In the genomic region with DNA sequence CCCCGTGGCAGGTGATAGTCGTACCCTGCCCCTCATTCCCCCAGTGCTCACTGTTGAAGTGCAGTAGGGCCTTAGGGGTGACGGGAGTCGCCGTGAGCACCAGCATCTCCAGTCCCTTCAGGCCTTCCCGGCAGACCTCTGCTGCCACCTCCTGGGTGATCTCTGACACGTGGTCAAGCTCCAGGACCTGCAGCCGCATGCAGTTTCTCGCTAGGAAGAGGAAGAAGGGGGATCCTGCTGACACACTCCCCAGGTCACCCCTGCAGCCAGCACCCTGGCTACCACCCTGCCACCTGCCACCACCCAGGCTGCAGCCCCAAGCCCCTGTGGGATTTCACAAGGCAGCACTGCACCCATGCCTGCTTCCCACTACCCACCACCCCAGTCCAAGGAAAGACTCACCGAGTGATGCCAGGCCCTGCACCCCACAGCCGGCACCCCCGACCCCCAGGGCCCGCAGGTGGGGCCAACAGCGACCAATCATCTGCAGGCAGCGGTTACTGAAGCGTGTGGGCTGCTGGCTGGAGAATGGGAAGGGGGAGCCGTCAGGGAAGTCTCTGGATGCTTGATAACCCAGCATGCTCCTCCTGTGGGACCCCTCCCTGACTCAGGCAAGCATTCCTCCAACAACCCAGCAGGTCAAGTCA, we compare ENCODE assay signal across 8 cellular contexts.
DNase-seq lines count a peak whose midpoint lies in the region; ATAC-seq, FAIRE-seq and TF ChIP-seq lines count a peak whose summit lies in the region.

No MANE protein-coding gene starts in this region.

- ATAC-seq in HG03108 (IDR thresholded peaks at IDR 0.05; ENCODE audit: unreplicated experiment): no peak
- no peak for ATAC-seq in GM19324 (IDR thresholded peaks at IDR 0.05; ENCODE audit: low FRiP score, unreplicated experiment)
- no peak for ATAC-seq in HG03342 (IDR thresholded peaks at IDR 0.05; ENCODE audit: unreplicated experiment)

- peak; percentile 8 to 36 for DNase-seq in AML-193 (lab: John Stamatoyannopoulos, UW)
- peak; percentile 61 to 69 for DNase-seq in HL-60 (ENCODE audit: low read depth in 1 of 2, low spot score in 1 of 2)
- peak; percentile 41 for DNase-seq in amniotic epithelial cell (ENCODE audit: low read depth)
- peak; percentile 88 for DNase-seq in iPS-NIHi7 (ENCODE audit: extremely low spot score)
- DNase-seq in GM19239 (ENCODE audit: insufficient read length, low spot score): no peak

- no peak overlapping the region for H3K4me3 ChIP-seq in HL-60 (replicated peaks; ENCODE audit: insufficient read depth, low read length)

- H3K27me3 ChIP-seq in HL-60 (ENCODE audit: insufficient read depth, poor library complexity, severe bottlenecking): no peaks in the 10 kb centered on the region

- FAIRE-seq in GM19239 (lab: Jason Lieb, UNC): no peak

- peak; percentile 22 for TF ChIP-seq CTCF in HL-60 (IDR thresholded peaks at IDR 0.05; ENCODE audit: insufficient read depth, low read length)

- H3K27ac ChIP-seq in HL-60 (replicated peaks): no peak overlapping the region
